ENCODE assay signal across 8 cellular contexts in genomic region chr10:100341953-100342626, GRCh38. TPM values are rescaled to one million over a fixed set of nuclear protein-coding genes. Genes with fewer than 3 reads are reported as not detected.
A peak's percentile ranks its signal among the peaks of the same experiment; 100 is the strongest.
DNase-seq lines count a peak whose midpoint lies in the region; ATAC-seq and TF ChIP-seq lines count a peak whose summit lies in the region.

No MANE protein-coding gene starts in this region.

- no peak overlapping the region for H3K4me3 ChIP-seq in fibroblast of mammary gland (ENCODE audit: control insufficient read depth, low read depth, low read length)

- ATAC-seq in GM18502 (IDR thresholded peaks at IDR 0.05; ENCODE audit: poor library complexity, unreplicated experiment), result peak; percentile 34
- ATAC-seq in omental fat pad (ENCODE audit: low FRiP score), result peak; percentile 35
- ATAC-seq in HG03045 (IDR thresholded peaks at IDR 0.05; ENCODE audit: unreplicated experiment), result no peak

- TF ChIP-seq CTCF in fibroblast of mammary gland (conservative IDR thresholded peaks at IDR 0.05; ENCODE audit: control insufficient read depth, insufficient read depth, low read depth, low read length), result peak; percentile 77
- TF ChIP-seq CTCF in omental fat pad (IDR thresholded peaks at IDR 0.05), result no peak

- DNase-seq in Ammon's horn (ENCODE audit: low spot score) (peak; percentile 82), NCI-H526 treated with DMSO at 0.1 percent for 48 hours (lab: John Stamatoyannopoulos, UW) (peak; percentile 1), activated T-cell treated with anti-CD3 and anti-CD28 coated beads for 24 hours (ENCODE audit: low read depth) (peak; percentile 12), fibroblast of mammary gland (ENCODE audit: low read depth) (peak; percentile 62), omental fat pad (ENCODE audit: low spot score) (no peak), GM19238 (ENCODE audit: insufficient read length, low spot score) (no peak)

RNA-seq across cellular contexts. Expression of gene SCD, which starts 4.9 kb away (rescaled TPM):
- total RNA-seq in omental fat pad, result 1,000 to 10,000 TPM in 1 of 4 donors, 100 to 1,000 TPM in 3; 258 to 1,217 (median 417) TPM

RNA-seq across cellular contexts. Expression of gene PKD2L1, which starts 12.1 kb away (rescaled TPM):
- under 1 TPM in 2 of 4 donors, not detected in 2; 0.24 to 0.37 TPM for total RNA-seq in omental fat pad

RNA-seq across cellular contexts. Expression of gene BLOC1S2, which starts 55.6 kb away (rescaled TPM):
- total RNA-seq in omental fat pad, result 10 to 100 TPM; 27.0 to 32.5 (median 29.5) TPM

Comparison
In these comparisons a context has a peak if more than half of its experiments do, and no peak if none do; other contexts are left out.
1. DNase-seq: peak in Ammon's horn (single experiment), NCI-H526 treated with DMSO at 0.1 percent for 48 hours (single experiment), activated T-cell treated with anti-CD3 and anti-CD28 coated beads for 24 hours (single experiment) and fibroblast of mammary gland (single experiment); none in omental fat pad (single experiment) and GM19238 (single experiment).